Comparison of ENCODE assay signal across 8 cellular contexts in the genomic region with DNA sequence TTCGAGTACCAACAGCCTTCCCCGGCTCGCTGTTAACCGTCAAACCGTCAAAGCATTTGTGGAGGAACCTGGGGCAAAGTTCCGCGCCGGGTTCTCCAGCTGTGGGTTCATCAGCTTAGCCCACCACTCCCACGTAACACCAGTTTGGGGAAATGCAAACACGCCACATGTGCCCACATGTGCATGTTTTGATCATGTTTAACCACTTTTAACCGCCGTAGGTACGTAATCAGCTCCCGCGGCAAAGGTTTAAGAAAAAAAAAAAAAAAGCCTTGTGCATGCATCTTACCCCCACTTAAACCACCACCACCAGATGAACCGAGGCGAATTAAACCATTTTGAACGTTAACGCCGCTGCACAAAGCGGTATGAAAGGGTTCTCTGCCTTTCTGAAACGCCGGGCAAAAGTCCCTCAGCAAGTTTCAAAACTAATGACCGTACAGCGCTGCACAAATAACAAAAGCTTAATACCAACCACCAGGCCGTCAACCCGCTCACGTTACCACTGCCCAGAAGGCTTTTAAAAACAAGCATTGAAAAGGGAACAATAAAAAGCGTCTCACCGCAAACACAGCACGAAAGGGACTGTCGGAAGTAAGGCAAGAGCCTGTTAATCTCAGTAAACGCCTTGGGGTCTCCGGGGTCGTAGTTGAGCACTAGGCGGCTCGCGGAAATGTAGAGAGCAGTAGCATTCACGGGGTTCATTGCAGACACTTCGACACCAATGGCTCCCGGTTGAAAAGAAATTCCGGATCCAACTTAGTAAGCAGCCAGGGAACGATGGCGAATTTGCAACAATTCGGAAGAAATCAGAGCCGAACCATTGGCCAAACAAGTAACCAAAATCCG. TPM values are rescaled to one million over a fixed set of nuclear protein-coding genes. Genes with fewer than 3 reads are reported as not detected.
A peak's percentile ranks its signal among the peaks of the same experiment; 100 is the strongest.
DNase-seq lines count a peak whose midpoint lies in the region; ATAC-seq, FAIRE-seq and TF ChIP-seq lines count a peak whose summit lies in the region.

No MANE protein-coding gene starts in this region.

- DNase-seq in HCEC 1CT = peak; percentile 21
- peak; percentile 27 for DNase-seq in RPMI7951 (ENCODE audit: low read depth)
- peak; percentile 81 for DNase-seq in activated naive CD4-positive, alpha-beta T cell treated with Interleukin-2 at 50 U/mL for 16 hours
- peak; percentile 71 for DNase-seq in Right ventricle myocardium inferior (ENCODE audit: missing footprints)
- peak; percentile 65 for DNase-seq in retina
- DNase-seq in H54 (ENCODE audit: insufficient read length, low spot score) = no peak

- TF ChIP-seq POLR2A in H54 (IDR thresholded peaks at IDR 0.05; ENCODE audit: low read depth, low read length) = no peak

- intact Hi-C loops in Right ventricle myocardium inferior (cut with DNase I) = loop anchor here (5.0 kb wide), 3 partner anchors 32 to 122 kb away; no protein-coding TSS in a partner anchor

- FAIRE-seq in H54 (lab: Jason Lieb, UNC) = no peak

- ATAC-seq in Right ventricle myocardium inferior (no peak), HG02588 (IDR thresholded peaks at IDR 0.05; ENCODE audit: unreplicated experiment) (no peak), GM18907 (IDR thresholded peaks at IDR 0.05; ENCODE audit: unreplicated experiment) (no peak)

RNA-seq across cellular contexts. Expression of a gene that starts 1.5 kb away (rescaled TPM):
- total RNA-seq in RPMI7951 (2014; rRNA removed; shearing (Covaris generic)) = 13.1 and 13.7 TPM in 2 replicates
- 23.2 TPM for total RNA-seq in Right ventricle myocardium inferior

RNA-seq across cellular contexts. Expression of a gene that starts 55.5 kb away (rescaled TPM):
- 30.8 and 38.6 TPM in 2 replicates for total RNA-seq in RPMI7951 (2014; rRNA removed; shearing (Covaris generic))
- 98.6 TPM for total RNA-seq in Right ventricle myocardium inferior
